In genomic region chr3:124565013-124565412, GRCh38 we compare ENCODE assay signal across 8 cellular contexts.
DNase-seq lines count a peak whose midpoint lies in the region; ATAC-seq, FAIRE-seq and TF ChIP-seq lines count a peak whose summit lies in the region.

No MANE protein-coding gene starts in this region.

- TF ChIP-seq CTCF in AG04449 (IDR thresholded peaks at IDR 0.05; ENCODE audit: insufficient read depth, low read length, missing control alignments) (peak; percentile 82), GM13977 (IDR thresholded peaks at IDR 0.05; ENCODE audit: extremely low read depth, insufficient read depth, missing control alignments) (peak; percentile 80), colonic mucosa (IDR thresholded peaks at IDR 0.05) (peak; percentile 88), HepG2 (CRISPR knock-in tag; IDR thresholded peaks at IDR 0.05) (peak; percentile 96)

- peak; percentile 93 for FAIRE-seq in HepG2 (lab: Jason Lieb, UNC)

- H3K27ac ChIP-seq in colonic mucosa (no peak overlapping the region), HepG2 (ENCODE audit: extremely low read length, insufficient read depth, low read length) (no peak overlapping the region)

- TF ChIP-seq RAD21 in HepG2 (CRISPR knock-in tag; IDR thresholded peaks at IDR 0.05) = peak; percentile 95

- H3K4me1 ChIP-seq in colonic mucosa (no peaks in the 10 kb centered on the region), HepG2 (ENCODE audit: insufficient read depth, low read length) (peaks cover 16% of the 10 kb centered on the region)

- no peak overlapping the region for H3K9ac ChIP-seq in colonic mucosa (ENCODE audit: low read depth in 2 of 2, low read length in 2 of 2)
- peak overlapping the region; percentile 7; the same call in 1 of the 2 replicates for H3K9ac ChIP-seq in HepG2 (ENCODE audit: insufficient read depth, low read depth, low read length)

- DNase-seq in AG04449 (ENCODE audit: low read depth, low spot score) = no peak
- DNase-seq in GM13977 (ENCODE audit: low spot score) = peak; percentile 77
- DNase-seq in NCI-H2171 treated with DMSO at 0.1 percent for 48 hours (lab: John Stamatoyannopoulos, UW) = peak; percentile 82
- DNase-seq in activated CD4-positive, alpha-beta T cell treated with anti-CD3 and anti-CD28 coated beads for 1 hour = peak; percentile 19
- peak; percentile 89 for DNase-seq in colonic mucosa
- peak; percentile 82 for DNase-seq in HepG2 (ENCODE audit: low spot score)
- peak; percentile 11 to 41 (median 37) for DNase-seq in stimulated activated CD4-positive, alpha-beta T cell treated with anti-CD3 and anti-CD28 coated beads, TNF-alpha, amount 100 ng/mL, for 24 hours (ENCODE audit: low read depth in 3 of 3)

- H3K36me3 ChIP-seq in colonic mucosa (no peaks in the 10 kb centered on the region), HepG2 (replicated peaks in 1 of 2; ENCODE audit: control insufficient read depth in 1 of 2, insufficient read depth in 2 of 2, low read length in 2 of 2) (no peaks in the 10 kb centered on the region)

- no TSS peak for BruUV-seq in HepG2 (replicated peaks; lab: Mats Ljungman, UMichigan)

- CTCF ChIA-PET in AG04449 (lab: Yijun Ruan, JAX) (interaction anchor here (0.6 to 22.1 kb wide), 30 partner anchors 9 to 1021 kb away, joined by 3 to 776 read pairs (median 6); partner anchors contain the start of gene UMPS), HepG2 (lab: Yijun Ruan, JAX; ENCODE audit: low intra/inter-chr PET ratio, low total read pairs) (interaction anchor here (1.1 to 3.3 kb wide), 4 partner anchors 11 to 196 kb away, joined by 3 to 60 read pairs (median 5); no protein-coding TSS in a partner anchor)

- TF ChIP-seq EP300 in HepG2 (IDR thresholded peaks at IDR 0.05; ENCODE audit: low read depth in 2 of 2, low read length in 2 of 2) (no peak), HepG2 (CRISPR knock-in tag; IDR thresholded peaks at IDR 0.05; ENCODE audit: borderline replicate concordance) (no peak)

- POLR2A ChIA-PET in AG04449 (lab: Yijun Ruan, JAX) = no interaction called here
- POLR2A ChIA-PET in HepG2 (lab: Yijun Ruan, JAX) = interaction anchor here (1.0 to 1.5 kb wide), 3 partner anchors 72 to 165 kb away, joined by 3 to 7 read pairs (median 5); partner anchors contain the start of gene UMPS

- ATAC-seq in HepG2 (peak; percentile 90), HG03520 (IDR thresholded peaks at IDR 0.05; ENCODE audit: unreplicated experiment) (no peak)

- peak overlapping the region; percentile 60 for H3K4me2 ChIP-seq in HepG2 (ENCODE audit: low read depth, low read length)

- H3K9me3 ChIP-seq in colonic mucosa = no peaks in the 10 kb centered on the region
- no peaks in the 10 kb centered on the region for H3K9me3 ChIP-seq in HepG2 (ENCODE audit: low read length)

- no peak for TF ChIP-seq POLR2A in HepG2 (IDR thresholded peaks at IDR 0.05; ENCODE audit: insufficient read depth in 1 of 2, low read depth in 2 of 2, low read length in 2 of 2)

- H3K27me3 ChIP-seq in colonic mucosa (no peaks in the 10 kb centered on the region), HepG2 (ENCODE audit: control insufficient read depth in 1 of 2, insufficient read depth in 2 of 2, low read length in 2 of 2) (peaks cover 0 to 22% of the 10 kb centered on the region in 2 experiments; a peak in 3 of 5 replicates)

- H4K20me1 ChIP-seq in HepG2 (ENCODE audit: insufficient read depth, low read length) = no peaks in the 10 kb centered on the region

- intact Hi-C loops in colonic mucosa (cut with DNase I) = loop anchor here (2.0 kb wide), 1 partner anchor 124 kb away; no protein-coding TSS in a partner anchor
- intact Hi-C loops in HepG2 (cut with micrococcal nuclease; ENCODE audit: unreplicated experiment) = loop anchor here (1.0 to 10.0 kb wide), 2 partner anchors 123 to 180 kb away; no protein-coding TSS in a partner anchor

- peak overlapping the region; percentile 99 for H2AFZ ChIP-seq in HepG2 (ENCODE audit: low read length)

- H3K4me3 ChIP-seq in AG04449 (ENCODE audit: low read depth, low read length) (no peak overlapping the region), colonic mucosa (no peak overlapping the region), HepG2 (replicated peaks in 1 of 3; ENCODE audit: insufficient read depth in 1 of 3, low read depth in 2 of 3, low read length in 3 of 3) (peak overlapping the region in 1 of 3 experiments; percentile 2; a peak in 1 of 6 replicates)

- H3K79me2 ChIP-seq in HepG2 (ENCODE audit: insufficient read depth, low read length) = no peaks in the 10 kb centered on the region

- in situ Hi-C loops in GM13977 (cut with MboI; ENCODE audit: low pct_unique_long_range_greater_than_20kb, low sequenced_read_pairs, unreplicated experiment) (no loop called here), HepG2 (cut with HindIII; ENCODE audit: extremely low pct_ligation_motif_present, low pct_unique_long_range_greater_than_20kb) (loop anchor here (10.0 kb wide), 1 partner anchor 340 kb away; no protein-coding TSS in a partner anchor)

- WGBS in HepG2 (ENCODE audit: low lambda C conversion rate) = 27% methylated on average over 4 of the region's 5 CpGs

TF ChIP-seq in HepG2, 621 proteins besides CTCF, POLR2A, EP300 and RAD21 (continues in another document):
- TF ChIP-seq DMAP1 (CRISPR knock-in tag; IDR thresholded peaks at IDR 0.05) (no peak), ERF (CRISPR knock-in tag; IDR thresholded peaks at IDR 0.05) (no peak), HNF1B (CRISPR knock-in tag; IDR thresholded peaks at IDR 0.05) (peak; percentile 68; the same call in 1 of the 2 replicates), JUN (CRISPR knock-in tag; IDR thresholded peaks at IDR 0.05) (no peak), BRCA1 (CRISPR knock-in tag; IDR thresholded peaks at IDR 0.05) (no peak), ZNF383 (CRISPR knock-in tag; IDR thresholded peaks at IDR 0.05; ENCODE audit: borderline replicate concordance) (no peak), SIX1 (CRISPR knock-in tag; IDR thresholded peaks at IDR 0.05; ENCODE audit: borderline replicate concordance) (no peak), KMT2A (CRISPR knock-in tag; IDR thresholded peaks at IDR 0.05) (peak; percentile 64; the same call in 1 of the 2 replicates), IRF2 (CRISPR knock-in tag; IDR thresholded peaks at IDR 0.05) (peak; percentile 70; the same call in 1 of the 2 replicates), PBX2 (CRISPR knock-in tag; IDR thresholded peaks at IDR 0.05) (no peak), ZMYM3 (CRISPR knock-in tag; IDR thresholded peaks at IDR 0.05) (no peak), RFX1 (IDR thresholded peaks at IDR 0.05) (no peak), ZC3H4 (CRISPR knock-in tag; IDR thresholded peaks at IDR 0.05; ENCODE audit: borderline replicate concordance) (no peak), TP53 (CRISPR knock-in tag; conservative IDR thresholded peaks at IDR 0.05) (no peak), SP4 (CRISPR knock-in tag; IDR thresholded peaks at IDR 0.05) (no peak), MIXL1 (CRISPR knock-in tag; IDR thresholded peaks at IDR 0.05) (peak; percentile 37; the same call in 1 of the 2 replicates), RAD51 (IDR thresholded peaks at IDR 0.05; ENCODE audit: borderline replicate concordance) (no peak), ZNF7 (CRISPR knock-in tag; IDR thresholded peaks at IDR 0.05) (no peak), ZFP36L1 (CRISPR knock-in tag; IDR thresholded peaks at IDR 0.05) (0 out of 2 replicates have a peak, but pooled peaks have one; percentile 29), CENPT (CRISPR knock-in tag; IDR thresholded peaks at IDR 0.05; ENCODE audit: low read depth) (no peak), SP140L (CRISPR knock-in tag; IDR thresholded peaks at IDR 0.05; ENCODE audit: borderline replicate concordance) (0 out of 2 replicates have a peak, but pooled peaks have one; percentile 66), RFXAP (CRISPR knock-in tag; IDR thresholded peaks at IDR 0.05; ENCODE audit: borderline replicate concordance) (peak; percentile 50; the same call in 1 of the 2 replicates), ZNF17 (CRISPR knock-in tag; IDR thresholded peaks at IDR 0.05) (no peak), ZNF468 (CRISPR knock-in tag; IDR thresholded peaks at IDR 0.05) (no peak), TFE3 (CRISPR knock-in tag; IDR thresholded peaks at IDR 0.05) (0 out of 2 replicates have a peak, but pooled peaks have one; percentile 32), HOXD1 (CRISPR knock-in tag; IDR thresholded peaks at IDR 0.05) (no peak)
